Comparison of ENCODE assay signal across 1 cellular context in the genomic region with DNA sequence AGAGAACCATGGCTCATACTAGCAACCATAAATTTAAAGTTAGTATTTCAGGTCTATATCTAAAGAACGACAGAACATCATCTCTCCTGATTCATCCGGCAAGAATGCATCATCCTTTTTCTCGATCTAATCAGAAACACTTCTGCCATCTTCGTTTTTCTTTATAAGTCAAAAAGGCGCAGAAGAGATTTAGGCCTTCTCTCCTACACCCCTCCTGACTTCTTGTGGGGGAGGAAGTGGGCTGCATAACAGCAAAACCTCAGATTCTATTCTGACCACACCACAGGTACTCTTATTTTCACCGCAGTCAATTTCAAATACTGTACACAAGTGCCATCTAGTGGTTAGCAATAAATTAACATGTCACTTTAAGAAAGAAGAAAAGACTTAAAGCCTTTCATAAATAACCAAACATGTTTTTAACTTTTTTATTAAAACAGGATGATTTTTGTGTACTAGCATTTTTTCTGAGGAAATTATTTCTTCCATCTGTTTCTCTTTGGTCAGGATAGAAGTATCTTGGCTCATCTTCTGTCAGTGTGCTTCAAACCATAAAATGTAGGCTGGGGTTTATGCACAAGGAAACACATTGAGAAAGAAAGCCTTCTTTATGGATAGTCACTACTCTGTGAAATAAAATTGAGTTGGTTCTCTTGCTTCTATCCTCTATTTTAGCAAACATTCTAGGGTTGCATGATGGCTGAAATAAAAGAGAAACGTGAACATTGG.
TF ChIP-seq lines count a peak whose summit lies in the region.

No MANE protein-coding gene starts in this region.

TF ChIP-seq in K562, 482 proteins besides CTCF, POLR2A, EP300 and RAD21 (continued from another document):
- TF ChIP-seq, protein P1, sequence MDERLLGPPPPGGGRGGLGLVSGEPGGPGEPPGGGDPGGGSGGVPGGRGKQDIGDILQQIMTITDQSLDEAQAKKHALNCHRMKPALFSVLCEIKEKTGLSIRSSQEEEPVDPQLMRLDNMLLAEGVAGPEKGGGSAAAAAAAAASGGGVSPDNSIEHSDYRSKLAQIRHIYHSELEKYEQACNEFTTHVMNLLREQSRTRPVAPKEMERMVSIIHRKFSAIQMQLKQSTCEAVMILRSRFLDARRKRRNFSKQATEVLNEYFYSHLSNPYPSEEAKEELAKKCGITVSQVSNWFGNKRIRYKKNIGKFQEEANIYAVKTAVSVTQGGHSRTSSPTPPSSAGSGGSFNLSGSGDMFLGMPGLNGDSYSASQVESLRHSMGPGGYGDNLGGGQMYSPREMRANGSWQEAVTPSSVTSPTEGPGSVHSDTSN (CRISPR knock-in tag; IDR thresholded peaks at IDR 0.05; ENCODE audit: low read depth), result no peak
- TF ChIP-seq, protein P1 (tag; conservative IDR thresholded peaks at IDR 0.05; ENCODE audit: low read depth), result peak; percentile 35; the same call in 1 of the 2 replicates
TF ChIP-seq in K562: peak in this region for 5.
